ENCODE assay signal across 8 cellular contexts in the genomic region with DNA sequence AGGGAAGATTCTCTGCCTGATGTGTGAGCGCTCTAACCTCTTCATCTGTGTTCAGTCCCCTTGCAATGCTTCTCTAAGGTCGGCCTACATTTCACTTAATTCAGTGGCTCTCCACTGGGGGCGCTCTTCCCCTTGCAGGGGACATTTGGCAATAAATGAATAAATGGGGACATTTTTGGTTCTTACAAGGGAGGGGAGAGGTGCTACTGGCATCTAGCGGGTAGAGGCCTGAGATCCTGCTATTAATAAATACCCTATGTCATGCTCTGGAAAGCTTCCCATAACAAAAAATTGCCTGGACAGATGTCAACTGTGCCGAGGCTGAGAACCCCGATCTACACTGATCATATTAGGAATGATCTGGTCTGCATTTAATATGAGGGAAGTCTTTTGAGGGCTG. TPM values are rescaled to one million over a fixed set of nuclear protein-coding genes. Genes with fewer than 3 reads are reported as not detected.
DNase-seq lines count a peak whose midpoint lies in the region; ATAC-seq and TF ChIP-seq lines count a peak whose summit lies in the region.

No MANE protein-coding gene starts in this region.

- TF ChIP-seq POLR2A in heart left ventricle (IDR thresholded peaks at IDR 0.05) (no peak), gastrocnemius medialis (IDR thresholded peaks at IDR 0.05) (no peak)

- H3K36me3 ChIP-seq in heart left ventricle (no peaks in the 10 kb centered on the region), gastrocnemius medialis (no peaks in the 10 kb centered on the region)

- intact Hi-C loops in heart left ventricle (cut with DNase I) = loop anchor here in 8 of 10 donors (1.0 to 10.0 kb wide), 10 partner anchors 47 to 917 kb away; a partner anchor contains a TSS
- intact Hi-C loops in gastrocnemius medialis (cut with DNase I; ENCODE audit: low total_unique reads) = loop anchor here (5.0 kb wide), 1 partner anchor 920 kb away; no protein-coding TSS in a partner anchor

- H3K27me3 ChIP-seq in heart left ventricle (no peaks in the 10 kb centered on the region), gastrocnemius medialis (no peaks in the 10 kb centered on the region)

- H3K27ac ChIP-seq in RWPE1 = no peak overlapping the region
- no peak overlapping the region for H3K27ac ChIP-seq in heart left ventricle
- H3K27ac ChIP-seq in gastrocnemius medialis = no peak overlapping the region

- H3K4me3 ChIP-seq in heart left ventricle (no peak overlapping the region), gastrocnemius medialis (peak overlapping the region in 1 of 4 donors; percentile 1)

- 20 to 29% (median 25%) methylated on average over 6 of the region's 6 CpGs for WGBS in heart left ventricle, 4 donors

- CTCF ChIA-PET in RWPE1 (lab: Yijun Ruan, JAX) = interaction anchor here (0.5 to 2.3 kb wide), 5 partner anchors 10 to 861 kb away, joined by 3 to 5 read pairs (median 3); no protein-coding TSS in a partner anchor

- in situ Hi-C loops in gastrocnemius medialis (cut with MboI; ENCODE audit: low sequenced_read_pairs in 4 of 4) = loop anchor here (10.0 kb wide), 8 partner anchors 157 to 917 kb away; no protein-coding TSS in a partner anchor

- TF ChIP-seq CTCF in RWPE1 (conservative IDR thresholded peaks at IDR 0.05; ENCODE audit: low read depth) = peak; percentile 89
- peak; percentile 68 to 89 (median 86) for TF ChIP-seq CTCF in heart left ventricle (IDR thresholded peaks at IDR 0.05)
- peak; percentile 70 to 86 (median 77) for TF ChIP-seq CTCF in gastrocnemius medialis (IDR thresholded peaks at IDR 0.05 in 4 of 5, conservative IDR thresholded peaks at IDR 0.05 in 1 of 5)

- H3K4me1 ChIP-seq in heart left ventricle (peaks cover 0 to 9% (median 0%) of the 10 kb centered on the region in 12 donors), gastrocnemius medialis (peaks cover 0 to 3% of the 10 kb centered on the region in 2 donors)

- ATAC-seq in heart left ventricle (peak in 3 of 4 donors; percentile 48 to 64 (median 54)), gastrocnemius medialis (peak in 1 of 2 donors; percentile 65), GM19023 (IDR thresholded peaks at IDR 0.05; ENCODE audit: unreplicated experiment) (no peak), HG03025 (IDR thresholded peaks at IDR 0.05; ENCODE audit: low FRiP score, unreplicated experiment) (no peak)

- H3K9me3 ChIP-seq in heart left ventricle (no peaks in the 10 kb centered on the region), gastrocnemius medialis (no peaks in the 10 kb centered on the region)

- POLR2A ChIA-PET in RWPE1 (lab: Yijun Ruan, JAX; ENCODE audit: low non-redundant PET) = no interaction called here

- DNase-seq in COLO829 (ENCODE audit: low spot score) = peak; percentile 41
- DNase-seq in HUDEP-2 (lab: John Stamatoyannopoulos, UW; ENCODE audit: unreplicated experiment in 76 of 76) = peak in 59 of 76 experiments; percentile 2 to 60 (median 37)
- peak; percentile 54 for DNase-seq in RWPE1 (ENCODE audit: low spot score)
- peak; percentile 62 for DNase-seq in activated naive CD4-positive, alpha-beta T cell treated with Interleukin-2 at 50 U/mL for 16 hours
- DNase-seq in heart left ventricle = peak in 4 of 5 donors; percentile 38 to 58 (median 43)
- DNase-seq in gastrocnemius medialis = peak in 1 of 2 donors; percentile 30

RNA-seq across cellular contexts. Expression of a gene that starts 25.9 kb away (rescaled TPM):
- 10 to 100 TPM; 42.4 to 67.4 (median 61.2) TPM for total RNA-seq in heart left ventricle
- polyA plus RNA-seq in heart left ventricle = 10 to 100 TPM; 45.1 to 47.8 TPM
- 10 to 100 TPM; 23.3 to 40.7 (median 30.8) TPM for total RNA-seq in gastrocnemius medialis

RNA-seq across cellular contexts. Expression of a gene that starts 57.7 kb away (rescaled TPM):
- total RNA-seq in heart left ventricle (100 to 1,000 TPM; 114 to 154 (median 136) TPM), gastrocnemius medialis (100 to 1,000 TPM in 1 of 4 donors, 10 to 100 TPM in 3; 60.5 to 113 (median 70.4) TPM)
- polyA plus RNA-seq in heart left ventricle = 100 to 1,000 TPM; 191 to 303 TPM

Comparison
In these comparisons a context has a peak if more than half of its experiments do, and no peak if none do; other contexts are left out.
1. ATAC-seq: peak in heart left ventricle (3 of 4); none in GM19023 (single experiment) and HG03025 (single experiment).
2. Peak in every context shown above with its lines, with median percentiles within 50 percentile points of each other: CTCF ChIP-seq.